In the genomic region with DNA sequence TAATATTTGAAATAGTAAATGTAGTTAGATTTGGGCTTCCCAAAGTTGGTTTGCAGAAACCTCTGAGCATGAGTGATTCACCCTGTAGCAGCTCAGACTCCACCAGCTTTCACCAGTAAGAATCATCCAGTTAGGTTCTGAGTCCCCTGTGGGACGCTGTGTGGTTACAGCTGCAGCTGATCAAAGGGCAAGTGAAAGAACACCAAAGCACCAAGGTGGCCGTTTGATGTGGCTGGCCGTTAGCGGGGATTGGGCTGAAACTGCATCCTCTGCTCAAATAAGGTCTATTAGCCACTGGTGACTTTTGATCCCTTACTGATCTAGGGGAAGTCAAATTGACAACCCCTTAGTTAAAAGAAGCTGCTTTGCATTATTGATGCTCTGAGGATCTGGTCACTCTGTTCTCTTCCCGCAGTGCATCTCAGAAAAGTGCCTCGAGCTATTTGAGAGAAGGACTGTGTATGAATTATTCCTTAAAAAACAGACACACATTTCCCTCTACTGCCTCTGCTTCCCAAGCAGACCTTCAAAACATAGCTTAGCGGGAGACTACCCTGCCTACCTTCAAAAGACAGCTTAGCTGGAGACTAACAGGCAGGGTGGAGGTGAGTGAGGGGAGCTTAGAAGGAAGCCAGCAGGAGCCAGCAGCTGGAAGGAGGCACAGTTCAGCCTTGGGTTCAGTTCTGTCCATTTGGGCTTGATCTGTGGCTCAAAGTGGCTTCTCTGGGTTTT, we compare ENCODE assay signal across 8 cellular contexts. TPM values are rescaled to one million over a fixed set of nuclear protein-coding genes. Genes with fewer than 3 reads are reported as not detected.
DNase-seq lines count a peak whose midpoint lies in the region; ATAC-seq, FAIRE-seq and TF ChIP-seq lines count a peak whose summit lies in the region.

No MANE protein-coding gene starts in this region.

- DNase-seq in activated CD4-positive, alpha-beta T cell treated with anti-CD3 and anti-CD28 coated beads for 24 hours (ENCODE audit: low read depth in 2 of 2) = peak; percentile 24 to 45
- DNase-seq in fibroblast of mammary gland (ENCODE audit: low read depth) (peak; percentile 70), anterior cingulate cortex (lab: John Stamatoyannopoulos, UW) (no peak), stomach (no peak), ovary (no peak), RCC 7860 (ENCODE audit: low spot score) (no peak)

- WGBS in stomach, 5 donors = 36 to 55% (median 42%) methylated on average over 7 of the region's 7 CpGs
- WGBS in ovary, 3 donors = 46 to 69% (median 57%) methylated on average over 7 of the region's 7 CpGs

- H3K27me3 ChIP-seq in stomach (peaks cover 6 to 40% (median 17%) of the 10 kb centered on the region in 3 donors), ovary (no peaks in the 10 kb centered on the region)

- ATAC-seq in GM18907 (IDR thresholded peaks at IDR 0.05; ENCODE audit: unreplicated experiment) = peak; percentile 96
- ATAC-seq in HG03066 (IDR thresholded peaks at IDR 0.05; ENCODE audit: low read depth, unreplicated experiment) = peak; percentile 92

- no peak overlapping the region for H3K27ac ChIP-seq in stomach
- no peak overlapping the region for H3K27ac ChIP-seq in ovary

- no peak for TF ChIP-seq EP300 in stomach (IDR thresholded peaks at IDR 0.05)
- TF ChIP-seq EP300 in ovary (IDR thresholded peaks at IDR 0.05) = no peak

- H3K4me1 ChIP-seq in stomach (peaks cover 0 to 10% (median 8%) of the 10 kb centered on the region in 4 donors), ovary (ENCODE audit: insufficient read depth) (peaks cover 3% of the 10 kb centered on the region)

- FAIRE-seq in RCC 7860 (lab: Jason Lieb, UNC) = no peak

- intact Hi-C loops in stomach (cut with DNase I; ENCODE audit: low total_unique reads) (no loop called here), ovary (cut with DNase I) (no loop called here)

- H3K4me3 ChIP-seq in fibroblast of mammary gland (ENCODE audit: control insufficient read depth, low read depth, low read length) = no peak overlapping the region
- no peak overlapping the region for H3K4me3 ChIP-seq in stomach
- no peak overlapping the region for H3K4me3 ChIP-seq in ovary

- TF ChIP-seq CTCF in fibroblast of mammary gland (conservative IDR thresholded peaks at IDR 0.05; ENCODE audit: control insufficient read depth, insufficient read depth, low read depth, low read length) (no peak), stomach (IDR thresholded peaks at IDR 0.05) (no peak), ovary (IDR thresholded peaks at IDR 0.05) (no peak)

- H3K36me3 ChIP-seq in stomach (peaks cover 0 to 3% (median 0%) of the 10 kb centered on the region in 4 donors), ovary (no peaks in the 10 kb centered on the region)

- no peak for TF ChIP-seq POLR2A in stomach (IDR thresholded peaks at IDR 0.05)
- TF ChIP-seq POLR2A in ovary (IDR thresholded peaks at IDR 0.05) = no peak

- no peaks in the 10 kb centered on the region for H3K9me3 ChIP-seq in stomach
- no peaks in the 10 kb centered on the region for H3K9me3 ChIP-seq in ovary

RNA-seq across cellular contexts. Expression of a gene that starts 3.7 kb away (rescaled TPM):
- total RNA-seq in stomach (not detected), ovary (1 to 10 TPM in 1 of 7 donors, under 1 TPM in 1, not detected in 5; 0.84 to 5.1 TPM)
- polyA plus RNA-seq in stomach (under 1 TPM in 1 of 3 donors, not detected in 2; 0.23 TPM), ovary (under 1 TPM in 1 of 2 donors, not detected in 1; 0.45 TPM)

RNA-seq across cellular contexts. Expression of a gene that starts 44.6 kb away (rescaled TPM):
- 10 to 100 TPM; 13.3 to 70.5 (median 39.7) TPM for total RNA-seq in stomach
- 1 to 10 TPM; 5.3 to 9.5 (median 5.8) TPM for polyA plus RNA-seq in stomach
- 10 to 100 TPM; 16.0 to 32.4 (median 28.1) TPM for total RNA-seq in ovary
- polyA plus RNA-seq in ovary = 10 to 100 TPM in 1 of 2 donors, 1 to 10 TPM in 1; 6.4 to 12.2 TPM

Comparison
In these comparisons a context has a peak if more than half of its experiments do, and no peak if none do; other contexts are left out.
1. DNase-seq: peak in activated CD4-positive, alpha-beta T cell treated with anti-CD3 and anti-CD28 coated beads for 24 hours (2 of 2) and fibroblast of mammary gland (single experiment); none in anterior cingulate cortex (0 of 58), stomach (single experiment), ovary (0 of 5) and RCC 7860 (single experiment).